Comparison of ENCODE assay signal across 1 cellular context in genomic region chr6:7434672-7435071, GRCh38.
TF ChIP-seq lines count a peak whose summit lies in the region.

No MANE protein-coding gene starts in this region.

TF ChIP-seq in HepG2, 621 proteins besides CTCF, POLR2A, EP300 and RAD21:
- TF ChIP-seq FLYWCH1 (CRISPR knock-in tag; IDR thresholded peaks at IDR 0.05) (no peak), MNT (IDR thresholded peaks at IDR 0.05) (peak; percentile 92), GFI1 (CRISPR knock-in tag; IDR thresholded peaks at IDR 0.05; ENCODE audit: borderline replicate concordance) (no peak), HNRNPUL1 (IDR thresholded peaks at IDR 0.05; ENCODE audit: low read depth, low read length) (no peak)
